Comparison of ENCODE assay signal across 27 cellular contexts in genomic region chr2:129281761-129282160, GRCh38.
"Had no signal": no experiment of that assay in that cellular context is flagged by ENCODE, and none has a peak within 500 bp of the region (broad histone marks: within the 10 kb centered on the region; RNA-seq: fewer than 3 reads in every experiment).

No MANE protein-coding gene starts in this region.

- H3K4me1 ChIP-seq: adrenal gland, body of pancreas, gastrocnemius medialis, right lobe of liver, testis, transverse colon had no signal

- H3K9me3 ChIP-seq: adrenal gland, body of pancreas, gastrocnemius medialis, right lobe of liver, testis, transverse colon had no signal

- H3K27me3 Mint-ChIP-seq: activated naive CD8-positive, alpha-beta T cell treated with anti-CD3 and anti-CD28 coated beads for 36 hours had no signal

- H3K9me3 Mint-ChIP-seq: activated naive CD8-positive, alpha-beta T cell treated with anti-CD3 and anti-CD28 coated beads for 36 hours; activated T-helper 1 cell treated with anti-CD3 and anti-CD28 coated beads, Interleukin-12 subunit alpha, Interleukin-12 subunit beta, Interleukin-2, Interleukin-4 antibody, amounts not matched to agents 30 ng/mL and 10 ng/mL and 1 ng/mL, durations not matched to agents 14 hours and 24 hours and 36 hours had no signal

- H3K36me3 ChIP-seq: adrenal gland, gastrocnemius medialis, ovary, right lobe of liver, transverse colon, WERI-Rb-1 had no signal

- H3K4me1 Mint-ChIP-seq: activated naive CD8-positive, alpha-beta T cell treated with anti-CD3 and anti-CD28 coated beads for 36 hours; nephron progenitor cell had no signal

- H3K27ac ChIP-seq: adrenal gland, body of pancreas, coronary artery, dorsolateral prefrontal cortex, gastrocnemius medialis, ovary, right lobe of liver, testis, transverse colon, WERI-Rb-1 had no signal

- H3K36me3 Mint-ChIP-seq: activated naive CD8-positive, alpha-beta T cell treated with anti-CD3 and anti-CD28 coated beads for 36 hours had no signal

- H3K27me3 ChIP-seq: adrenal gland, body of pancreas, dorsolateral prefrontal cortex, gastrocnemius medialis, ovary, right lobe of liver, testis, transverse colon had no signal

- H3K4me3 ChIP-seq: adrenal gland, body of pancreas, coronary artery, dorsolateral prefrontal cortex, gastrocnemius medialis, ovary, right lobe of liver, testis, transverse colon had no signal

- H3K27ac Mint-ChIP-seq: activated naive CD4-positive, alpha-beta T cell treated with anti-CD3 and anti-CD28 coated beads for 36 hours; activated naive CD8-positive, alpha-beta T cell treated with anti-CD3 and anti-CD28 coated beads for 36 hours; activated T-helper 1 cell treated with anti-CD3 and anti-CD28 coated beads, Interleukin-12 subunit alpha, Interleukin-12 subunit beta, Interleukin-2, Interleukin-4 antibody, amounts not matched to agents 30 ng/mL and 10 ng/mL and 1 ng/mL, durations not matched to agents 14 hours and 24 hours and 36 hours; nephron progenitor cell; progenitor cell of endocrine pancreas had no signal

- DNase-seq: activated CD4-positive, alpha-beta T cell treated with anti-CD3 and anti-CD28 coated beads for 48 hours; activated CD4-positive, alpha-beta T cell treated with anti-CD3 and anti-CD28 coated beads, Interleukin-2, amount 50 U/mL, for 48 hours; activated CD8-positive, alpha-beta memory T cell treated with anti-CD3 and anti-CD28 coated beads, Interleukin-2, amount 50 U/mL, for 4 hours; activated effector memory CD4-positive, alpha-beta T cell treated with anti-CD3 and anti-CD28 coated beads, Interleukin-2, amount 50 U/mL, for 16 hours; activated naive CD4-positive, alpha-beta T cell treated with anti-CD3 and anti-CD28 coated beads for 36 hours; activated naive CD8-positive, alpha-beta T cell treated with anti-CD3 and anti-CD28 coated beads for 36 hours; activated T-cell treated with anti-CD3 and anti-CD28 coated beads, Interleukin-2, amount 50 U/mL, for 1 hour; aorta; body of pancreas; dorsolateral prefrontal cortex; effector memory CD4-positive, alpha-beta T cell; gastrocnemius medialis; glutamatergic neuron; mammary epithelial cell; nephron progenitor cell; ovary; right lobe of liver; stimulated activated CD4-positive, alpha-beta T cell treated with anti-CD3 and anti-CD28 coated beads, Interleukin-2, amount 100 ng/mL, for 48 hours; stimulated activated naive CD4-positive, alpha-beta T cell treated with Interleukin-2 at 50 U/mL for 16 hours; testis; transverse colon; WERI-Rb-1 had no signal

- H3K4me3 Mint-ChIP-seq: activated naive CD4-positive, alpha-beta T cell treated with anti-CD3 and anti-CD28 coated beads for 36 hours; activated naive CD8-positive, alpha-beta T cell treated with anti-CD3 and anti-CD28 coated beads for 36 hours; activated T-helper 1 cell treated with anti-CD3 and anti-CD28 coated beads, Interleukin-12 subunit alpha, Interleukin-12 subunit beta, Interleukin-2, Interleukin-4 antibody, amounts not matched to agents 30 ng/mL and 10 ng/mL and 1 ng/mL, durations not matched to agents 14 hours and 24 hours and 36 hours; nephron progenitor cell had no signal

- ATAC-seq: activated CD4-positive, CD25-positive, alpha-beta regulatory T cell treated with anti-CD3 and anti-CD28 coated beads, Interleukin-2, amount 50 U/mL, for 24 hours; body of pancreas; gastrocnemius medialis; right lobe of liver had no signal
